Comparison of ENCODE assay signal across 31 cellular contexts in the genomic region with DNA sequence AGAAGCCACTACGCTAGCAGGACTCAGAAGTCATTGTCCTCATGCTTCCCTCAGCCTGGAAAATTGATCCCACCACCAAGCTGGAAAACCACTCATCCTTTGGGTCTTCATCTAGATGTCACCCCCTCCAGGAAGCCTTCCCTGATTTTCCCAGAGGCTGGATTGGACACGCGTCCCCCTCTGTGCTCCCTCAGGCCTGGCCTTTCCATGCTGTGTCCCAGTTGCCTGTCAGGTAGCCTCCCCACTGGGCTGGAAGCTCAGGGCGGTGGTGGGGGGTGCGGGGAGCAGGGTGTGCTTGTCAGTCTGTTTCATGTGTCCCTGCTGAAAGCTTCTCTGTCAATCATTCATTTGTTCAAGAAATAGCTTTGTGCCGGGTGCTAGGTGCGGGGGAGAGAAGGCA. TPM values are rescaled to one million over a fixed set of nuclear protein-coding genes. Genes with fewer than 3 reads are reported as not detected.
A peak's percentile ranks its signal among the peaks of the same experiment; 100 is the strongest.
DNase-seq lines count a peak whose midpoint lies in the region; ATAC-seq and TF ChIP-seq lines count a peak whose summit lies in the region.
"Had no signal": no experiment of that assay in that cellular context is flagged by ENCODE, and none has a peak within 500 bp of the region (broad histone marks: within the 10 kb centered on the region; RNA-seq: fewer than 3 reads in every experiment).

No MANE protein-coding gene starts in this region.

- CTCF ChIA-PET in CD4-positive, alpha-beta memory T cell (lab: Charles Lee; ENCODE audit: partially characterized antibody) = interaction anchor here (0.7 to 2.8 kb wide), 8 partner anchors 9 to 119 kb away, joined by 3 to 16 read pairs (median 4); partner anchors contain the start of gene CD6

- POLR2A ChIA-PET in CD4-positive, alpha-beta memory T cell (lab: Charles Lee; ENCODE audit: partially characterized antibody) = interaction anchor here (1.1 to 8.1 kb wide), 14 partner anchors 9 to 177 kb away, joined by 3 to 102 read pairs (median 8); partner anchors contain the start of genes CD5 and TMEM109

- DNase-seq in activated CD8-positive, alpha-beta memory T cell treated with anti-CD3 and anti-CD28 coated beads for 24 hours = peak; percentile 54
- no peak for DNase-seq in activated CD8-positive, alpha-beta memory T cell treated with anti-CD3 and anti-CD28 coated beads, Interleukin-2, amount 50 U/mL, for 4 hours
- no peak for DNase-seq in CD4-positive, alpha-beta memory T cell
- DNase-seq in activated T-cell treated with anti-CD3 and anti-CD28 coated beads, Interleukin-2, amount 50 U/mL, for 72 hours = no peak
- no peak for DNase-seq in effector memory CD4-positive, alpha-beta T cell
- DNase-seq in mesendoderm (no peak), SIG-M5 treated with dmso at 0.1 percent for 504 hours (lab: John Stamatoyannopoulos, UW; ENCODE audit: unreplicated experiment) (no peak)
- DNase-seq: ACHN; activated gamma-delta T cell treated with Interleukin-2 at 50 U/mL for 16 hours; Calu3; dorsolateral prefrontal cortex; glutamatergic neuron; kidney; mucosa of descending colon; NCI-H1048; NCI-H187; NCI-H2227 treated with DMSO at 0.1 percent for 48 hours; NCI-H69; pancreas; stimulated activated naive CD4-positive, alpha-beta T cell; T-helper 9 cell had no signal

- H3K9ac ChIP-seq in mesendoderm (ENCODE audit: low read length) = no peak overlapping the region
- H3K9ac ChIP-seq: BLaER1 had no signal

- H3K4me3 Mint-ChIP-seq in CD4-positive, alpha-beta memory T cell = peak overlapping the region in 5 of 8 donors; percentile 24 to 89 (median 65)
- peak overlapping the region; percentile 93 to 97 for H3K4me3 Mint-ChIP-seq in activated T-cell treated with anti-CD3 and anti-CD28 coated beads, Interleukin-2, amount 50 U/mL, for 72 hours
- H3K4me3 Mint-ChIP-seq: nephron had no signal

- no peaks in the 10 kb centered on the region for H3K36me3 ChIP-seq in CD4-positive, alpha-beta memory T cell (ENCODE audit: insufficient read depth, low read length)
- no peaks in the 10 kb centered on the region for H3K36me3 ChIP-seq in effector memory CD4-positive, alpha-beta T cell (ENCODE audit: control insufficient read depth, insufficient read depth, low read length)
- no peaks in the 10 kb centered on the region for H3K36me3 ChIP-seq in mesendoderm (ENCODE audit: control insufficient read depth, insufficient read depth, low read length)
- H3K36me3 ChIP-seq: BLaER1, pancreas, vagina had no signal

- no peaks in the 10 kb centered on the region for H3K9me3 ChIP-seq in CD4-positive, alpha-beta memory T cell (ENCODE audit: control insufficient read depth in 1 of 2, low read length in 2 of 2)
- no peaks in the 10 kb centered on the region for H3K9me3 ChIP-seq in effector memory CD4-positive, alpha-beta T cell (ENCODE audit: control insufficient read depth, low read length)
- H3K9me3 ChIP-seq: mucosa of descending colon, pancreas, vagina had no signal

- H3K4me1 ChIP-seq in CD4-positive, alpha-beta memory T cell (ENCODE audit: insufficient read depth, low read length) = peaks cover 52% of the 10 kb centered on the region
- peaks cover 31% of the 10 kb centered on the region for H3K4me1 ChIP-seq in effector memory CD4-positive, alpha-beta T cell (ENCODE audit: control insufficient read depth, insufficient read depth, low read length, poor library complexity, severe bottlenecking)
- peaks cover 4% of the 10 kb centered on the region for H3K4me1 ChIP-seq in mesendoderm (ENCODE audit: control insufficient read depth, low read depth, low read length)
- H3K4me1 ChIP-seq: pancreas, vagina had no signal

- no peak overlapping the region for H4K5ac ChIP-seq in mesendoderm (ENCODE audit: low read length)

- no peak overlapping the region for H2AK5ac ChIP-seq in mesendoderm (ENCODE audit: low read length)

- ATAC-seq in activated T-cell treated with anti-CD3 and anti-CD28 coated beads, Interleukin-2, amount 50 U/mL, for 72 hours (replicated peaks in 1 of 2) = no peak
- ATAC-seq in SK-N-SH treated with all-trans-retinoic acid at 6 μM for 48 hours = no peak
- ATAC-seq: HCT116, HepG2, pancreas had no signal

- no peak overlapping the region for H2BK15ac ChIP-seq in mesendoderm (replicated peaks; ENCODE audit: low read depth)

- H3K36me3 Mint-ChIP-seq in CD4-positive, alpha-beta memory T cell = peaks cover 0 to 3% of the 10 kb centered on the region in 2 donors
- peaks cover 13% of the 10 kb centered on the region in 2 donors for H3K36me3 Mint-ChIP-seq in activated T-cell treated with anti-CD3 and anti-CD28 coated beads, Interleukin-2, amount 50 U/mL, for 72 hours (ENCODE audit: insufficient read depth in 2 of 2)

- intact Hi-C loops in CD4-positive, alpha-beta memory T cell (cut with micrococcal nuclease) = loop anchor here (5.0 kb wide), 1 partner anchor 72 kb away; the partner anchor contains the start of gene VPS37C

- peaks cover 0 to 5% (median 0%) of the 10 kb centered on the region in 8 donors for H3K9me3 Mint-ChIP-seq in CD4-positive, alpha-beta memory T cell
- peaks cover 0 to 2% of the 10 kb centered on the region in 2 donors for H3K9me3 Mint-ChIP-seq in activated T-cell treated with anti-CD3 and anti-CD28 coated beads, Interleukin-2, amount 50 U/mL, for 72 hours
- H3K9me3 Mint-ChIP-seq: central memory CD8-positive, alpha-beta T cell had no signal

- H3K79me2 ChIP-seq in mesendoderm (ENCODE audit: control insufficient read depth, insufficient read depth, low read length) = no peaks in the 10 kb centered on the region

- no peaks in the 10 kb centered on the region for H3K79me1 ChIP-seq in mesendoderm (ENCODE audit: low read length)

- no peaks in the 10 kb centered on the region for H3K27me3 Mint-ChIP-seq in CD4-positive, alpha-beta memory T cell
- no peaks in the 10 kb centered on the region for H3K27me3 Mint-ChIP-seq in activated T-cell treated with anti-CD3 and anti-CD28 coated beads, Interleukin-2, amount 50 U/mL, for 72 hours (ENCODE audit: low read depth)
- H3K27me3 Mint-ChIP-seq: central memory CD8-positive, alpha-beta T cell had no signal

- H3K4ac ChIP-seq in mesendoderm (ENCODE audit: low read depth, low read length) = no peak overlapping the region

- WGBS in mesendoderm (ENCODE audit: extremely low coverage, insufficient coverage, low lambda C conversion rate) = no CpG with 5 or more reads among the region's 7 CpGs

- H2BK120ac ChIP-seq in mesendoderm (ENCODE audit: low read depth, low read length) = no peak overlapping the region

- peaks cover 42 to 68% (median 49%) of the 10 kb centered on the region in 4 donors for H3K4me1 Mint-ChIP-seq in CD4-positive, alpha-beta memory T cell
- H3K4me1 Mint-ChIP-seq in activated T-cell treated with anti-CD3 and anti-CD28 coated beads, Interleukin-2, amount 50 U/mL, for 72 hours (ENCODE audit: low read depth) = peaks cover 75% of the 10 kb centered on the region
- H3K4me1 Mint-ChIP-seq: nephron had no signal

- H3K56ac ChIP-seq in mesendoderm (ENCODE audit: low read length) = no peak overlapping the region

- H3K23ac ChIP-seq in mesendoderm (ENCODE audit: low read length) = no peak overlapping the region

- H3K27me3 ChIP-seq in CD4-positive, alpha-beta memory T cell (ENCODE audit: insufficient read depth, low read length) = no peaks in the 10 kb centered on the region
- H3K27me3 ChIP-seq in effector memory CD4-positive, alpha-beta T cell (replicated peaks; ENCODE audit: control insufficient read depth, insufficient read depth, low read length, poor library complexity, severe bottlenecking) = no peaks in the 10 kb centered on the region
- H3K27me3 ChIP-seq in mesendoderm (ENCODE audit: insufficient read depth, low read length, poor library complexity) = no peaks in the 10 kb centered on the region
- H3K27me3 ChIP-seq: BLaER1, dorsolateral prefrontal cortex, pancreas, vagina had no signal

- H3K4me2 ChIP-seq in mesendoderm (ENCODE audit: low read length) = no peak overlapping the region
- H3K4me2 ChIP-seq: BLaER1 had no signal

- H3K27ac ChIP-seq in CD4-positive, alpha-beta memory T cell (ENCODE audit: low read depth, low read length) = peak overlapping the region; percentile 87
- peak overlapping the region; percentile 66 for H3K27ac ChIP-seq in effector memory CD4-positive, alpha-beta T cell (ENCODE audit: insufficient read depth, low read length, poor library complexity, severe bottlenecking)
- H3K27ac ChIP-seq in mesendoderm (ENCODE audit: low read depth, low read length) = no peak overlapping the region
- H3K27ac ChIP-seq: BLaER1, dorsolateral prefrontal cortex, HL-60, pancreas, vagina had no signal

- H3K4me3 ChIP-seq in CD4-positive, alpha-beta memory T cell (ENCODE audit: low read length in 2 of 2) = no peak overlapping the region
- no peak overlapping the region for H3K4me3 ChIP-seq in effector memory CD4-positive, alpha-beta T cell (ENCODE audit: insufficient read depth, low read depth, low read length, poor library complexity, severe bottlenecking)
- H3K4me3 ChIP-seq in mesendoderm (ENCODE audit: low read length) = no peak overlapping the region
- H3K4me3 ChIP-seq: BLaER1, dorsolateral prefrontal cortex, mucosa of descending colon, pancreas, vagina had no signal

- H2BK5ac ChIP-seq in mesendoderm (ENCODE audit: low read length) = no peak overlapping the region

- peak overlapping the region; percentile 32 to 99 (median 95) for H3K27ac Mint-ChIP-seq in CD4-positive, alpha-beta memory T cell
- H3K27ac Mint-ChIP-seq in activated T-cell treated with anti-CD3 and anti-CD28 coated beads, Interleukin-2, amount 50 U/mL, for 72 hours = peak overlapping the region; percentile 57
- H3K27ac Mint-ChIP-seq: nephron had no signal

- H3K18ac ChIP-seq in mesendoderm (ENCODE audit: low read length) = no peak overlapping the region

- H4K8ac ChIP-seq in mesendoderm (ENCODE audit: low read depth, low read length) = no peak overlapping the region

TF ChIP-seq in SK-N-SH treated with all-trans-retinoic acid at 6 μM for 48 hours, 23 proteins besides CTCF, POLR2A, EP300 and RAD21 (continues in another document):
- no peak for TF ChIP-seq TCF4 (CRISPR knock-in tag; IDR thresholded peaks at IDR 0.05; ENCODE audit: borderline replicate concordance)
- TF ChIP-seq RARB (CRISPR knock-in tag; IDR thresholded peaks at IDR 0.05) = no peak
- TF ChIP-seq CREB5 (CRISPR knock-in tag; IDR thresholded peaks at IDR 0.05; ENCODE audit: low read depth) = no peak
- TF ChIP-seq OSR1 (CRISPR knock-in tag; IDR thresholded peaks at IDR 0.05) = no peak

RNA-seq across cellular contexts. Expression of gene CD5, which starts 12.2 kb away (rescaled TPM):
- total RNA-seq in CD4-positive, alpha-beta memory T cell = 100 to 1,000 TPM; 283 to 289 TPM
- 100 to 1,000 TPM; 170 to 323 TPM for polyA plus RNA-seq in CD4-positive, alpha-beta memory T cell
- total RNA-seq in activated T-cell treated with anti-CD3 and anti-CD28 coated beads, Interleukin-2, amount 50 U/mL, for 72 hours = 100 to 1,000 TPM; 285 to 317 TPM
- not detected for polyA plus RNA-seq in mesendoderm (2013, experiment 1 of 2)
- polyA plus RNA-seq in mesendoderm (2013, experiment 2 of 2) = not detected
- total RNA-seq: Calu3, Daoy, HepG2, RPMI7951 had no signal
- polyA plus RNA-seq: HepG2 had no signal
